28 cellular contexts compared by ENCODE assay signal in genomic region chr17:42477173-42477572, GRCh38.
"Had no signal": no experiment of that assay in that cellular context is flagged by ENCODE, and none has a peak within 500 bp of the region (broad histone marks: within the 10 kb centered on the region; RNA-seq: fewer than 3 reads in every experiment).

No MANE protein-coding gene starts in this region.

- H3K36me3 Mint-ChIP-seq: natural killer cell treated with Interleukin-12 subunit alpha and Interleukin-12 subunit beta and Interleukin-15 and Interleukin-18, amount 100 ng/mL, for 72 hours had no signal

- DNase-seq: hippocampal formation; kidney; left colon; left lung; midbrain; mucosa of descending colon; naive thymus-derived CD4-positive, alpha-beta T cell; nucleus accumbens; pancreas; posterior cingulate gyrus; retina; right cardiac atrium; stimulated activated CD4-positive, alpha-beta T cell treated with anti-CD3 and anti-CD28 coated beads, Interleukin-12 subunit alpha, Interleukin-12 subunit beta, amount 100 ng/mL, for 4 hours; stimulated activated CD4-positive, alpha-beta T cell treated with anti-CD3 and anti-CD28 coated beads, Interleukin-15, amount 100 ng/mL, for 24 hours; stimulated activated CD4-positive, alpha-beta T cell treated with anti-CD3 and anti-CD28 coated beads, Interleukin-2, amount 100 ng/mL, for 24 hours; stimulated activated CD4-positive, alpha-beta T cell treated with anti-CD3 and anti-CD28 coated beads, Interleukin-4, amount 100 ng/mL, for 1 hour; stimulated activated naive B cell treated with anti-CD40 and anti-IgM and Interleukin-4, amounts not matched to agents 10 μg/mL and 1 μg/mL and 100 μg/mL, for 72 hours; stimulated activated naive CD8-positive, alpha-beta T cell treated with anti-CD3 and anti-CD28 coated beads, Interleukin-15, Interleukin-2, amounts not matched to agents 100 U/mL and 50 U/mL, for 24 hours; stomach; testis; thyroid gland; transverse colon; upper lobe of left lung had no signal

- H3K27ac ChIP-seq: pancreas, prostate gland, testis, thyroid gland, transverse colon had no signal

- H3K27me3 ChIP-seq: left lung, pancreas, stomach, testis, thyroid gland, transverse colon, upper lobe of left lung had no signal

- ATAC-seq: left colon; left lung; mucosa of descending colon; naive thymus-derived CD4-positive, alpha-beta T cell; natural killer cell treated with Interleukin-12 subunit alpha and Interleukin-12 subunit beta and Interleukin-15 and Interleukin-18, amount 100 ng/mL, for 72 hours; right cardiac atrium; sciatic nerve; stimulated activated naive B cell treated with anti-CD40 and anti-IgM and Interleukin-4, amounts not matched to agents 10 μg/mL and 1 μg/mL and 100 μg/mL, for 72 hours; stimulated activated naive CD8-positive, alpha-beta T cell treated with anti-CD3 and anti-CD28 coated beads, Interleukin-15, Interleukin-2, amounts not matched to agents 100 U/mL and 50 U/mL, for 24 hours had no signal

- H3K4me3 ChIP-seq: left lung, lung, mucosa of descending colon, pancreas, prostate gland, skin epidermis, stomach, testis, thyroid gland, transverse colon, upper lobe of left lung had no signal

- H3K9me3 Mint-ChIP-seq: naive thymus-derived CD4-positive, alpha-beta T cell; natural killer cell treated with Interleukin-12 subunit alpha and Interleukin-12 subunit beta and Interleukin-15 and Interleukin-18, amount 100 ng/mL, for 72 hours; stimulated activated naive B cell treated with anti-CD40 and anti-IgM and Interleukin-4, amounts not matched to agents 10 μg/mL and 1 μg/mL and 100 μg/mL, for 72 hours had no signal

- H3K27me3 Mint-ChIP-seq: naive thymus-derived CD4-positive, alpha-beta T cell; stimulated activated naive B cell treated with anti-CD40 and anti-IgM and Interleukin-4, amounts not matched to agents 10 μg/mL and 1 μg/mL and 100 μg/mL, for 72 hours had no signal

- H3K4me3 Mint-ChIP-seq: naive thymus-derived CD4-positive, alpha-beta T cell; natural killer cell treated with Interleukin-12 subunit alpha and Interleukin-12 subunit beta and Interleukin-15 and Interleukin-18, amount 100 ng/mL, for 72 hours; stimulated activated naive B cell treated with anti-CD40 and anti-IgM and Interleukin-4, amounts not matched to agents 10 μg/mL and 1 μg/mL and 100 μg/mL, for 72 hours had no signal

- H3K4me1 ChIP-seq: prostate gland, testis, thyroid gland had no signal

- H3K27ac Mint-ChIP-seq: natural killer cell treated with Interleukin-12 subunit alpha and Interleukin-12 subunit beta and Interleukin-15 and Interleukin-18, amount 100 ng/mL, for 72 hours; stimulated activated naive B cell treated with anti-CD40 and anti-IgM and Interleukin-4, amounts not matched to agents 10 μg/mL and 1 μg/mL and 100 μg/mL, for 72 hours had no signal

- H3K9me3 ChIP-seq: left lung, mucosa of descending colon, pancreas, prostate gland, stomach, testis, thyroid gland, transverse colon, upper lobe of left lung had no signal
